ENCODE assay signal across 8 cellular contexts in genomic region chr5:133245191-133246052, GRCh38.
DNase-seq lines count a peak whose midpoint lies in the region; TF ChIP-seq lines count a peak whose summit lies in the region.

No MANE protein-coding gene starts in this region.

- peak overlapping the region; percentile 8 for H3K27ac Mint-ChIP-seq in activated naive CD8-positive, alpha-beta T cell
- H3K27ac Mint-ChIP-seq in nephron: peak overlapping the region in 2 of 3 experiments; percentile 2 to 17

- no peaks in the 10 kb centered on the region for H3K9me3 Mint-ChIP-seq in activated naive CD8-positive, alpha-beta T cell (ENCODE audit: low read depth)
- H3K9me3 Mint-ChIP-seq in nephron: no peaks in the 10 kb centered on the region

- TF ChIP-seq CTCF in nephron (IDR thresholded peaks at IDR 0.05; ENCODE audit: unreplicated experiment in 3 of 3): no peak

- peaks cover 12% of the 10 kb centered on the region for H3K4me1 Mint-ChIP-seq in activated naive CD8-positive, alpha-beta T cell (ENCODE audit: low read depth)
- H3K4me1 Mint-ChIP-seq in nephron: peaks cover 45% of the 10 kb centered on the region

- no peaks in the 10 kb centered on the region for H3K36me3 Mint-ChIP-seq in activated naive CD8-positive, alpha-beta T cell
- H3K36me3 Mint-ChIP-seq in nephron (ENCODE audit: low read depth): no peaks in the 10 kb centered on the region

- H3K4me3 Mint-ChIP-seq in activated naive CD8-positive, alpha-beta T cell: peak overlapping the region; percentile 6
- peak overlapping the region in 1 of 3 experiments; percentile 1 for H3K4me3 Mint-ChIP-seq in nephron

- DNase-seq in GM04504 (ENCODE audit: low read depth) (peak; percentile 46), M059J (ENCODE audit: low read depth) (peak; percentile 96), NCI-H146 (lab: John Stamatoyannopoulos, UW) (no peak), UCSD-AML1 (lab: John Stamatoyannopoulos, UW; ENCODE audit: unreplicated experiment) (no peak), KG1 (lab: John Stamatoyannopoulos, UW) (no peak), OCI-M1 (lab: John Stamatoyannopoulos, UW) (no peak)

- H3K27me3 Mint-ChIP-seq in activated naive CD8-positive, alpha-beta T cell: no peaks in the 10 kb centered on the region
- H3K27me3 Mint-ChIP-seq in nephron (ENCODE audit: low read depth): peaks cover 26% of the 10 kb centered on the region

Comparison
In these comparisons a context has a peak if more than half of its experiments do, and no peak if none do; other contexts are left out.
1. DNase-seq: peak in GM04504 (single experiment) and M059J (single experiment); none in NCI-H146 (single experiment), UCSD-AML1 (single experiment), KG1 (single experiment) and OCI-M1 (single experiment).